In the genomic region with DNA sequence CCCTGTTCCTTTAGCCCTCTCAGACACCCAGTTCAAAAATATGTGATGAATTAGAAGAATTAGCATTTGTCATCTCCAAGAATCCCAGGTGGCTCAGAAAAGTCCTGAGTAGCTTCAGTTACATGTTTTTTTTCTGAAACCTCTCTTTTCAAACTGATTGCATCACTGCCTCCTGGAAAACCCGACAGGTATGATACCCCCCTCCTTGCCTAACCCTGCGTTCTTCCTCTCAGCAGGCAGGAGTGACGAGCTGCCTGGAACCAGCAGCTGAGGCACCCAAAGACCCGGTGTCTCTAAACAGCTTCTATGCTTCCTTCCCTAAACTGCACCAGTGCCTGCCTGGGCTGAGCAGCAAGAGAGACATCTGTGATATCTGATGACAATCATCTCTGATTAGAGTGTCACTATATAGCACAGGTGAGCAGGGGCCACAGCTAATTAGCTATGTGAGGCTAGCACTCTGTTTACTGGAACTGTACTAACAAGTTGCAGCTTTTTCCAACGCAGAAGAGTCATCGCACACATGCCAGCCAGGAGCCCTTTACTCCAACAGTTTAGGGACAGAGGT, we compare ENCODE assay signal across 20 cellular contexts.
DNase-seq lines count a peak whose midpoint lies in the region; TF ChIP-seq lines count a peak whose summit lies in the region.
"Had no signal": no experiment of that assay in that cellular context is flagged by ENCODE, and none has a peak within 500 bp of the region (broad histone marks: within the 10 kb centered on the region; RNA-seq: fewer than 3 reads in every experiment).

No MANE protein-coding gene starts in this region.

- peak overlapping the region; percentile 16 for H3K4me2 ChIP-seq in neural progenitor cell
- H3K4me2 ChIP-seq: SK-N-SH had no signal

- 78 to 85% methylated on average over 6 of the region's 6 CpGs for WGBS in endodermal cell (ENCODE audit: insufficient coverage in 1 of 2, insufficient read length in 1 of 2), 2 experiments
- WGBS in prostate gland = 62% methylated on average over 6 of the region's 6 CpGs

- TF ChIP-seq CTCF in endodermal cell (conservative IDR thresholded peaks at IDR 0.05) (no peak), neural progenitor cell (IDR thresholded peaks at IDR 0.05) (no peak), prostate gland (IDR thresholded peaks at IDR 0.05) (no peak)

- H3K9me3 Mint-ChIP-seq in endodermal cell (no peaks in the 10 kb centered on the region), neural progenitor cell (no peaks in the 10 kb centered on the region)

- intact Hi-C loops in prostate gland (cut with DNase I) (no loop called here), head of caudate nucleus (cut with DNase I) (no loop called here)

- H3K27ac ChIP-seq in endodermal cell (ENCODE audit: low read depth, low read length) (no peak overlapping the region), neural progenitor cell (no peak overlapping the region), prostate gland (no peak overlapping the region)
- H3K27ac ChIP-seq: GM23248 had no signal

- H3K79me2 ChIP-seq in neural progenitor cell (ENCODE audit: low read depth) = no peaks in the 10 kb centered on the region

- no peak overlapping the region for H3K4me3 ChIP-seq in endodermal cell (ENCODE audit: low read length)
- H3K4me3 ChIP-seq in neural progenitor cell = no peak overlapping the region
- no peak overlapping the region for H3K4me3 ChIP-seq in prostate gland
- H3K4me3 ChIP-seq: GM23248 had no signal

- no peaks in the 10 kb centered on the region for H3K36me3 Mint-ChIP-seq in endodermal cell (ENCODE audit: low read depth)
- no peaks in the 10 kb centered on the region for H3K36me3 Mint-ChIP-seq in neural progenitor cell

- H3K4me1 Mint-ChIP-seq in endodermal cell (peaks cover 29% of the 10 kb centered on the region), neural progenitor cell (peaks cover 6% of the 10 kb centered on the region)
- H3K4me1 Mint-ChIP-seq: B cell had no signal

- H3F3A ChIP-seq in neural progenitor cell (ENCODE audit: low read depth) = peaks cover 8% of the 10 kb centered on the region

- H4K20me1 ChIP-seq in neural progenitor cell (ENCODE audit: low read depth) = no peaks in the 10 kb centered on the region

- peak overlapping the region; percentile 4 for H3K27ac Mint-ChIP-seq in endodermal cell
- no peak overlapping the region for H3K27ac Mint-ChIP-seq in neural progenitor cell
- H3K27ac Mint-ChIP-seq: B cell had no signal

- H3K9ac ChIP-seq in endodermal cell (ENCODE audit: extremely low read depth, low read length, poor library complexity, severe bottlenecking) = no peak overlapping the region
- no peak overlapping the region for H3K9ac ChIP-seq in neural progenitor cell
- H3K9ac ChIP-seq: GM23248, SK-N-SH had no signal

- no peak for TF ChIP-seq POLR2A in prostate gland (IDR thresholded peaks at IDR 0.05)

- H3K27me3 ChIP-seq in endodermal cell (ENCODE audit: control insufficient read depth, insufficient read depth, low read length, poor library complexity, severe bottlenecking) (no peaks in the 10 kb centered on the region), neural progenitor cell (no peaks in the 10 kb centered on the region), prostate gland (replicated peaks; ENCODE audit: insufficient read depth) (no peaks in the 10 kb centered on the region)

- H3K4me1 ChIP-seq in endodermal cell (ENCODE audit: control insufficient read depth, insufficient read depth, low read length) = peaks cover 8% of the 10 kb centered on the region
- H3K4me1 ChIP-seq in neural progenitor cell = peaks cover 21% of the 10 kb centered on the region
- no peaks in the 10 kb centered on the region for H3K4me1 ChIP-seq in prostate gland (replicated peaks)
- H3K4me1 ChIP-seq: Caco-2 had no signal

- H3K27me3 Mint-ChIP-seq in endodermal cell (ENCODE audit: insufficient read depth) = no peaks in the 10 kb centered on the region
- H3K27me3 Mint-ChIP-seq in neural progenitor cell (ENCODE audit: insufficient read depth, low read depth) = peaks cover 6% of the 10 kb centered on the region

- H2AFZ ChIP-seq in neural progenitor cell (replicated peaks) = no peak overlapping the region
- H2AFZ ChIP-seq: GM23248 had no signal

- DNase-seq in NCI-H748 (lab: John Stamatoyannopoulos, UW; ENCODE audit: unreplicated experiment) (peak; percentile 25), NCI-H748 treated with DMSO at 0.1 percent for 48 hours (lab: John Stamatoyannopoulos, UW) (no peak), endodermal cell (no peak), neural progenitor cell (ENCODE audit: low spot score) (no peak), COLO829 (ENCODE audit: low spot score) (no peak), prostate gland (ENCODE audit: low spot score) (no peak), head of caudate nucleus (no peak)
- no peak for DNase-seq in stimulated activated CD4-positive, alpha-beta T cell treated with anti-CD3 and anti-CD28 coated beads, Interleukin-4, amount 100 ng/mL, for 1 hour
- DNase-seq: Caco-2, DMS153, GF-D8, GM23248, NCI-H1105, NCI-H1694 treated with DMSO at 0.1 percent for 48 hours, NCI-H82, PC-3, RPMI8226, SHP77 treated with DMSO at 0.1 percent for 48 hours, SK-N-SH had no signal

- no peaks in the 10 kb centered on the region for H3K9me3 ChIP-seq in endodermal cell (ENCODE audit: control insufficient read depth, low read length)
- H3K9me3 ChIP-seq in neural progenitor cell (ENCODE audit: low read depth) = no peaks in the 10 kb centered on the region
- H3K9me3 ChIP-seq in prostate gland = no peaks in the 10 kb centered on the region
- H3K9me3 ChIP-seq: Caco-2, SK-N-SH had no signal

- H3K36me3 ChIP-seq in endodermal cell (ENCODE audit: control insufficient read depth, insufficient read depth, low read length) = no peaks in the 10 kb centered on the region
- no peaks in the 10 kb centered on the region for H3K36me3 ChIP-seq in neural progenitor cell
- H3K36me3 ChIP-seq in prostate gland = no peaks in the 10 kb centered on the region

- no peak overlapping the region for H3K4me3 Mint-ChIP-seq in endodermal cell
- H3K4me3 Mint-ChIP-seq in neural progenitor cell = no peak overlapping the region
- H3K4me3 Mint-ChIP-seq: B cell had no signal
